ENCODE assay signal across 11 cellular contexts in the genomic region with DNA sequence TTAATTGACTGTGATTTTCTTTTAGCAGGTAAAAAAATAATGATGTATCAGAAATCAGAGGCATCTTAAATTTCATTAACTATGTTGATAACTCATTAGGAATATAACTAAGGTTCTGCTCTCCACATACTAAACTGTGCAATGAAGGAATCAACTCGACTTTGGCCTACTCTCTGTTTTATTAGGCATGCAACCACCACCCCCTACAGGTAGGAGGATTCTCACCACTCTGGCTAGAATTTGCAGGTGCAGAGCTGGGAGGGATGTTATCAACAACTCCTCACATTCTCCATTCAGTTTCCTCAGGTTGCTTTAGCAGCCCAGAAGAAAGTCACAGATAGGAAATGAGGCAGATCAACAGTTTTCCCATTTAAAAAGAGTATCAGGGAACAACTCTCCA.
DNase-seq lines count a peak whose midpoint lies in the region; ATAC-seq and TF ChIP-seq lines count a peak whose summit lies in the region.
"Had no signal": no experiment of that assay in that cellular context is flagged by ENCODE, and none has a peak within 500 bp of the region (broad histone marks: within the 10 kb centered on the region; RNA-seq: fewer than 3 reads in every experiment).

No MANE protein-coding gene starts in this region.

- H3K36me3 ChIP-seq in HEK293 (ENCODE audit: control insufficient read depth in 2 of 2, insufficient read depth in 1 of 2, low read length in 2 of 2): no peaks in the 10 kb centered on the region
- H3K36me3 ChIP-seq: SJCRH30 had no signal

- H3K4me3 Mint-ChIP-seq in WTC11: no peak overlapping the region
- H3K4me3 Mint-ChIP-seq in stimulated activated effector memory CD8-positive, alpha-beta T cell treated with anti-CD3 and anti-CD28 coated beads, Interleukin-12 subunit alpha, Interleukin-12 subunit beta, amount 100 ng/mL, for 72 hours: no peak overlapping the region
- H3K4me3 Mint-ChIP-seq: CD14-positive monocyte, IgD-negative memory B cell had no signal

- in situ Hi-C loops in ACHN (cut with HindIII; ENCODE audit: low pct_ligation_motif_present, low pct_unique_long_range_greater_than_20kb, low sequenced_read_pairs): no loop called here
- in situ Hi-C loops in KBM-7 (cut with MboI; ENCODE audit: low pct_unique_long_range_greater_than_20kb, low sequenced_read_pairs): no loop called here

- H3K4me1 ChIP-seq in HEK293 (ENCODE audit: control insufficient read depth, insufficient read depth, low read length): no peaks in the 10 kb centered on the region

- CTCF ChIA-PET in HEK293 (lab: Yijun Ruan, JAX): interaction anchor here (0.6 kb wide), 1 partner anchor 16 kb away, joined by 3 read pairs; no protein-coding TSS in a partner anchor
- CTCF ChIA-PET in WTC11 (lab: Charles Lee): interaction anchor here (0.6 to 1.1 kb wide), 16 partner anchors 9 to 1216 kb away, joined by 3 to 8 read pairs (median 4); no protein-coding TSS in a partner anchor

- H3K9me3 Mint-ChIP-seq in WTC11: peaks cover 8% of the 10 kb centered on the region
- no peaks in the 10 kb centered on the region for H3K9me3 Mint-ChIP-seq in stimulated activated effector memory CD8-positive, alpha-beta T cell treated with anti-CD3 and anti-CD28 coated beads, Interleukin-12 subunit alpha, Interleukin-12 subunit beta, amount 100 ng/mL, for 72 hours

- no peak overlapping the region for H3K27ac ChIP-seq in HEK293 (ENCODE audit: extremely low read depth, low read depth, low read length)
- H3K27ac ChIP-seq: SJCRH30 had no signal

- no peaks in the 10 kb centered on the region for H3K36me3 Mint-ChIP-seq in WTC11
- H3K36me3 Mint-ChIP-seq in stimulated activated effector memory CD8-positive, alpha-beta T cell treated with anti-CD3 and anti-CD28 coated beads, Interleukin-12 subunit alpha, Interleukin-12 subunit beta, amount 100 ng/mL, for 72 hours: no peaks in the 10 kb centered on the region
- H3K36me3 Mint-ChIP-seq: CD14-positive monocyte, IgD-negative memory B cell had no signal

- DNase-seq in ACHN (peak; percentile 30), WTC11 (ENCODE audit: low spot score) (peak; percentile 46), kidney tubule cell (ENCODE audit: low spot score) (peak; percentile 23), KBM-7 (no peak)
- DNase-seq in stimulated activated naive CD4-positive, alpha-beta T cell treated with Interleukin-2 at 50 U/mL for 16 hours (lab: John Stamatoyannopoulos, UW): no peak
- DNase-seq in stimulated activated effector memory CD8-positive, alpha-beta T cell treated with anti-CD3 and anti-CD28 coated beads, Interleukin-12 subunit alpha, Interleukin-12 subunit beta, amount 100 ng/mL, for 72 hours (ENCODE audit: low spot score in 2 of 2): no peak

- POLR2A ChIA-PET in HEK293 (lab: Yijun Ruan, JAX) (no interaction called here), WTC11 (lab: Charles Lee) (no interaction called here)

- no peak overlapping the region for H3K27ac Mint-ChIP-seq in WTC11
- H3K27ac Mint-ChIP-seq in stimulated activated effector memory CD8-positive, alpha-beta T cell treated with anti-CD3 and anti-CD28 coated beads, Interleukin-12 subunit alpha, Interleukin-12 subunit beta, amount 100 ng/mL, for 72 hours: no peak overlapping the region
- H3K27ac Mint-ChIP-seq: CD14-positive monocyte, IgD-negative memory B cell had no signal

- TF ChIP-seq CTCF in HEK293 (tag by site-specific recombination; IDR thresholded peaks at IDR 0.05) (no peak), WTC11 (IDR thresholded peaks at IDR 0.05) (peak; percentile 38; the same call in 1 of the 2 replicates)

- H3K4me3 ChIP-seq in HEK293 (ENCODE audit: low read depth, low read length): no peak overlapping the region
- H3K4me3 ChIP-seq: SJCRH30 had no signal

- no peaks in the 10 kb centered on the region for H3K4me1 Mint-ChIP-seq in WTC11
- H3K4me1 Mint-ChIP-seq in stimulated activated effector memory CD8-positive, alpha-beta T cell treated with anti-CD3 and anti-CD28 coated beads, Interleukin-12 subunit alpha, Interleukin-12 subunit beta, amount 100 ng/mL, for 72 hours: no peaks in the 10 kb centered on the region
- H3K4me1 Mint-ChIP-seq: CD14-positive monocyte, IgD-negative memory B cell had no signal

- no peaks in the 10 kb centered on the region for H3K9me3 ChIP-seq in HEK293 (ENCODE audit: control insufficient read depth, insufficient read depth, low read depth, low read length)
- H3K9me3 ChIP-seq: SJCRH30 had no signal

- H3K27me3 Mint-ChIP-seq in WTC11 (ENCODE audit: low read depth): no peaks in the 10 kb centered on the region

- ATAC-seq in WTC11 (peak; percentile 96), GM21717 (IDR thresholded peaks at IDR 0.05; ENCODE audit: unreplicated experiment) (no peak)
- no peak for ATAC-seq in stimulated activated effector memory CD8-positive, alpha-beta T cell treated with anti-CD3 and anti-CD28 coated beads, Interleukin-12 subunit alpha, Interleukin-12 subunit beta, amount 100 ng/mL, for 72 hours

TF ChIP-seq in HEK293, 187 proteins besides CTCF, POLR2A, EP300 and RAD21:
- TF ChIP-seq ZNF560 (tag by site-specific recombination; IDR thresholded peaks at IDR 0.05; ENCODE audit: borderline replicate concordance) (no peak), EGR2 (tag by site-specific recombination; IDR thresholded peaks at IDR 0.05; ENCODE audit: low read depth) (no peak), ZNF654 (tag by site-specific recombination; IDR thresholded peaks at IDR 0.05; ENCODE audit: low read depth) (peak; percentile 16)

TF ChIP-seq in WTC11, 78 proteins besides CTCF, POLR2A, EP300 and RAD21:
- TF ChIP-seq, protein P1, sequence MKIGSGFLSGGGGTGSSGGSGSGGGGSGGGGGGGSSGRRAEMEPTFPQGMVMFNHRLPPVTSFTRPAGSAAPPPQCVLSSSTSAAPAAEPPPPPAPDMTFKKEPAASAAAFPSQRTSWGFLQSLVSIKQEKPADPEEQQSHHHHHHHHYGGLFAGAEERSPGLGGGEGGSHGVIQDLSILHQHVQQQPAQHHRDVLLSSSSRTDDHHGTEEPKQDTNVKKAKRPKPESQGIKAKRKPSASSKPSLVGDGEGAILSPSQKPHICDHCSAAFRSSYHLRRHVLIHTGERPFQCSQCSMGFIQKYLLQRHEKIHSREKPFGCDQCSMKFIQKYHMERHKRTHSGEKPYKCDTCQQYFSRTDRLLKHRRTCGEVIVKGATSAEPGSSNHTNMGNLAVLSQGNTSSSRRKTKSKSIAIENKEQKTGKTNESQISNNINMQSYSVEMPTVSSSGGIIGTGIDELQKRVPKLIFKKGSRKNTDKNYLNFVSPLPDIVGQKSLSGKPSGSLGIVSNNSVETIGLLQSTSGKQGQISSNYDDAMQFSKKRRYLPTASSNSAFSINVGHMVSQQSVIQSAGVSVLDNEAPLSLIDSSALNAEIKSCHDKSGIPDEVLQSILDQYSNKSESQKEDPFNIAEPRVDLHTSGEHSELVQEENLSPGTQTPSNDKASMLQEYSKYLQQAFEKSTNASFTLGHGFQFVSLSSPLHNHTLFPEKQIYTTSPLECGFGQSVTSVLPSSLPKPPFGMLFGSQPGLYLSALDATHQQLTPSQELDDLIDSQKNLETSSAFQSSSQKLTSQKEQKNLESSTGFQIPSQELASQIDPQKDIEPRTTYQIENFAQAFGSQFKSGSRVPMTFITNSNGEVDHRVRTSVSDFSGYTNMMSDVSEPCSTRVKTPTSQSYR (CRISPR knock-in tag; IDR thresholded peaks at IDR 0.05): no peak
- TF ChIP-seq, protein P2, sequence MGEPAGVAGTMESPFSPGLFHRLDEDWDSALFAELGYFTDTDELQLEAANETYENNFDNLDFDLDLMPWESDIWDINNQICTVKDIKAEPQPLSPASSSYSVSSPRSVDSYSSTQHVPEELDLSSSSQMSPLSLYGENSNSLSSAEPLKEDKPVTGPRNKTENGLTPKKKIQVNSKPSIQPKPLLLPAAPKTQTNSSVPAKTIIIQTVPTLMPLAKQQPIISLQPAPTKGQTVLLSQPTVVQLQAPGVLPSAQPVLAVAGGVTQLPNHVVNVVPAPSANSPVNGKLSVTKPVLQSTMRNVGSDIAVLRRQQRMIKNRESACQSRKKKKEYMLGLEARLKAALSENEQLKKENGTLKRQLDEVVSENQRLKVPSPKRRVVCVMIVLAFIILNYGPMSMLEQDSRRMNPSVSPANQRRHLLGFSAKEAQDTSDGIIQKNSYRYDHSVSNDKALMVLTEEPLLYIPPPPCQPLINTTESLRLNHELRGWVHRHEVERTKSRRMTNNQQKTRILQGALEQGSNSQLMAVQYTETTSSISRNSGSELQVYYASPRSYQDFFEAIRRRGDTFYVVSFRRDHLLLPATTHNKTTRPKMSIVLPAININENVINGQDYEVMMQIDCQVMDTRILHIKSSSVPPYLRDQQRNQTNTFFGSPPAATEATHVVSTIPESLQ (CRISPR knock-in tag; IDR thresholded peaks at IDR 0.05): no peak

Comparison
In these comparisons a context has a peak if more than half of its experiments do, and no peak if none do; other contexts are left out.
1. DNase-seq: peak in ACHN (single experiment), WTC11 (single experiment) and kidney tubule cell (single experiment); none in stimulated activated naive CD4-positive, alpha-beta T cell treated with Interleukin-2 at 50 U/mL for 16 hours (single experiment), KBM-7 (single experiment) and stimulated activated effector memory CD8-positive, alpha-beta T cell treated with anti-CD3 and anti-CD28 coated beads, Interleukin-12 subunit alpha, Interleukin-12 subunit beta, amount 100 ng/mL, for 72 hours (0 of 2).